Comparison of ENCODE assay signal across 1 cellular context in the genomic region with DNA sequence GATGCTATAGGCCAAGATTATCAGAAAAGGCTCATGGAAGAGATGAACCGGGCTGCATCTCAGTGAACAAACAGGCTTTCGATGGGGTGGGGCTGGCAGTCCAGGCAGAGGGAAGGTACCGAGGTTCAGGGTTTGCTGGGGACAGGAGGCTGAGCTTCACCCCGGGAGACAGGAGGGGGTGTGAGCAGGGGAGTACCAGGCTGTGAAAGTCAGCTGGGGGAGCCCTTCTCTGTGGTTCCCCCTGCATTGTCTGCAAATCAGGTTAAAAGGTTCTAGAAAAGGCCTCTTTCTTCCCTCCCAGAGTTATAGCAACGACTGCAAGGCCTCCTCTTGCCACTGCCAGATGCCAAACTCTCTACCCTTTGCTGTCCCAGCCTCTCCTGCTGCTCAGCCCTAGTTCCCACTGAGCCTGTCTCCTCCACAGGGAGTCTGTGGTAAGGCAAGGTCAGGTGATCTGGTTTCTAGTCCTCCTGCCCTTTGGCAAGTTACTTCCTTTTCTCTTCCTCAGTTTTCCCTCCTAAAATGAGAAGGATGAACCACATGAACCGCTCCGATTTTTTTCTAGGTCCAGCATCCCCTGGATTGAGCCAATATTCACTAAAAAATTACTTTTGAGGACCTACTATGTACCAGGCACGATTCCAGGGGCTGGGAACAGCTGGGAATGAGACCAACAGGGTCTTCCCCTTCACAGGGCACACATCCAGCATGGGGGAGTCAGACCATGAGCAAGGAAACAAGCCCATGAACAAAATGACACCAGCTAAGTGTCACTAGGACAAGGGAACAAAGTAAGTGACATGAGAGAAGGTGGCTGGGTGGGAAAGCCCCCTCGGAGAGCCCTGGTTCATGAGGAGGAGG.
TF ChIP-seq lines count a peak whose summit lies in the region.

No MANE protein-coding gene starts in this region.

TF ChIP-seq in H1, 55 proteins besides CTCF, POLR2A, EP300 and RAD21:
- no peak for TF ChIP-seq NRF1 (IDR thresholded peaks at IDR 0.05; ENCODE audit: low read depth, low read length)
- TF ChIP-seq KDM4A (IDR thresholded peaks at IDR 0.05; ENCODE audit: low read depth, low read length, severe bottlenecking), result no peak
- TF ChIP-seq CHD1 (IDR thresholded peaks at IDR 0.05; ENCODE audit: low read depth, low read length), result no peak
- no peak for TF ChIP-seq SRF (IDR thresholded peaks at IDR 0.05; ENCODE audit: low read depth, low read length)
- TF ChIP-seq CEBPB (IDR thresholded peaks at IDR 0.05; ENCODE audit: low read depth, low read length), result no peak
- no peak for TF ChIP-seq BCL11A (IDR thresholded peaks at IDR 0.05; ENCODE audit: low read depth in 2 of 2, low read length in 2 of 2)
- no peak for TF ChIP-seq SUZ12 (IDR thresholded peaks at IDR 0.05; ENCODE audit: low read length)
